In genomic region chr19:48720613-48721296, GRCh38 we compare ENCODE assay signal across 8 cellular contexts. TPM values are rescaled to one million over a fixed set of nuclear protein-coding genes. Genes with fewer than 3 reads are reported as not detected.
DNase-seq lines count a peak whose midpoint lies in the region; TF ChIP-seq lines count a peak whose summit lies in the region.

No MANE protein-coding gene starts in this region.

- H3K4me1 ChIP-seq in DOHH2 (ENCODE audit: control insufficient read depth, low read length), result peaks cover 31% of the 10 kb centered on the region
- H3K4me1 ChIP-seq in GM23248 (ENCODE audit: insufficient read depth), result peaks cover 16% of the 10 kb centered on the region
- H3K4me1 ChIP-seq in neural progenitor cell, result peaks cover 13% of the 10 kb centered on the region
- peaks cover 31% of the 10 kb centered on the region for H3K4me1 ChIP-seq in stomach smooth muscle (ENCODE audit: control insufficient read depth, insufficient read depth, low read length)

- 1 to 2% methylated on average over 41 to 42 of the region's 42 CpGs for whole genome bisulfite sequencing in GM23248 (ENCODE audit: low coverage in 1 of 2, low lambda C conversion rate in 2 of 2, missing lambda C conversion rate in 2 of 2), 2 experiments

- TF ChIP-seq CTCF in DOHH2 (IDR thresholded peaks at IDR 0.05; ENCODE audit: low read depth, low read length, poor library complexity, severe bottlenecking) (no peak), fibroblast of villous mesenchyme (IDR thresholded peaks at IDR 0.05; ENCODE audit: insufficient read depth, low read depth, low read length) (no peak), neural progenitor cell (IDR thresholded peaks at IDR 0.05) (no peak)

- H3K4me3 ChIP-seq in DOHH2 (ENCODE audit: low read length), result peak overlapping the region; percentile 81
- peak overlapping the region; percentile 86 for H3K4me3 ChIP-seq in GM23248
- peak overlapping the region; percentile 77 for H3K4me3 ChIP-seq in fibroblast of villous mesenchyme (ENCODE audit: low read depth, low read length)
- H3K4me3 ChIP-seq in neural progenitor cell, result peak overlapping the region; percentile 62
- H3K4me3 ChIP-seq in stomach smooth muscle (ENCODE audit: low read length in 2 of 2), result peak overlapping the region; percentile 80 to 85

- H3K27me3 ChIP-seq in DOHH2 (ENCODE audit: control insufficient read depth, low read length) (no peaks in the 10 kb centered on the region), GM23248 (replicated peaks; ENCODE audit: insufficient read depth) (no peaks in the 10 kb centered on the region), neural progenitor cell (no peaks in the 10 kb centered on the region), stomach smooth muscle (ENCODE audit: control insufficient read depth in 1 of 2, insufficient read depth in 2 of 2, low read length in 2 of 2) (no peaks in the 10 kb centered on the region)

- H2AFZ ChIP-seq in GM23248 (peak overlapping the region; percentile 94), neural progenitor cell (replicated peaks) (peak overlapping the region; percentile 74)

- H3K4me1 Mint-ChIP-seq in activated T-helper 2 cell treated with anti-CD3 and anti-CD28 coated beads, Interferon-gamma antibody, Interleukin-2, Interleukin-4, amounts not matched to agents 10 μg/mL and 5 μg/mL and 100 μg/mL, durations not matched to agents 14 hours and 24 hours and 36 hours (ENCODE audit: low read depth), result peaks cover 14% of the 10 kb centered on the region
- peaks cover 55% of the 10 kb centered on the region for H3K4me1 Mint-ChIP-seq in neural progenitor cell

- intact Hi-C loops in activated T-helper 2 cell treated with anti-CD3 and anti-CD28 coated beads, Interferon-gamma antibody, Interleukin-2, Interleukin-4, amounts not matched to agents 10 μg/mL and 5 μg/mL and 100 μg/mL, durations not matched to agents 14 hours and 24 hours and 36 hours (cut with micrococcal nuclease), result loop anchor here (5.0 kb wide), 1 partner anchor 73 kb away; the partner anchor contains the start of gene CA11

- H3K27ac ChIP-seq in DOHH2 (ENCODE audit: low read depth, low read length) (peak overlapping the region; percentile 71), GM23248 (peak overlapping the region; percentile 82), neural progenitor cell (no peak overlapping the region), stomach smooth muscle (ENCODE audit: low read length) (peak overlapping the region; percentile 90)

- H3K4me3 Mint-ChIP-seq in activated T-helper 2 cell treated with anti-CD3 and anti-CD28 coated beads, Interferon-gamma antibody, Interleukin-2, Interleukin-4, amounts not matched to agents 10 μg/mL and 5 μg/mL and 100 μg/mL, durations not matched to agents 14 hours and 24 hours and 36 hours (ENCODE audit: low read depth), result peak overlapping the region; percentile 91
- H3K4me3 Mint-ChIP-seq in neural progenitor cell, result peak overlapping the region; percentile 97

- H3K9me3 Mint-ChIP-seq in activated T-helper 2 cell treated with anti-CD3 and anti-CD28 coated beads, Interferon-gamma antibody, Interleukin-2, Interleukin-4, amounts not matched to agents 10 μg/mL and 5 μg/mL and 100 μg/mL, durations not matched to agents 14 hours and 24 hours and 36 hours, result peaks cover 11% of the 10 kb centered on the region
- no peaks in the 10 kb centered on the region for H3K9me3 Mint-ChIP-seq in neural progenitor cell

- in situ Hi-C loops in GM23248 (cut with MboI), result no loop called here

- H4K20me1 ChIP-seq in DOHH2 (ENCODE audit: control insufficient read depth, insufficient read depth, low read depth, low read length), result no peaks in the 10 kb centered on the region
- H4K20me1 ChIP-seq in GM23248 (ENCODE audit: insufficient read depth), result no peaks in the 10 kb centered on the region
- no peaks in the 10 kb centered on the region for H4K20me1 ChIP-seq in neural progenitor cell (ENCODE audit: low read depth)

- no peaks in the 10 kb centered on the region for H3K79me2 ChIP-seq in DOHH2 (ENCODE audit: control insufficient read depth, low read length)
- H3K79me2 ChIP-seq in GM23248 (ENCODE audit: insufficient read depth), result no peaks in the 10 kb centered on the region
- H3K79me2 ChIP-seq in neural progenitor cell (ENCODE audit: low read depth), result no peaks in the 10 kb centered on the region

- H3F3A ChIP-seq in DOHH2 (ENCODE audit: control insufficient read depth, insufficient read depth) (peaks cover 8% of the 10 kb centered on the region), GM23248 (ENCODE audit: insufficient read depth) (peaks cover 15% of the 10 kb centered on the region; the same call in 1 of the 2 replicates), neural progenitor cell (ENCODE audit: low read depth) (peaks cover 17% of the 10 kb centered on the region)

- DNase-seq in GM23248, result peak; percentile 100
- DNase-seq in LHCN-M2 (ENCODE audit: low read depth), result peak; percentile 99
- peak; percentile 99 for DNase-seq in RPMI7951 (ENCODE audit: low read depth)
- peak; percentile 90 for DNase-seq in activated T-helper 2 cell treated with anti-CD3 and anti-CD28 coated beads, Interferon-gamma antibody, Interleukin-2, Interleukin-4, amounts not matched to agents 10 μg/mL and 5 μg/mL and 100 μg/mL, durations not matched to agents 14 hours and 24 hours and 36 hours (ENCODE audit: low spot score)
- peak; percentile 99 for DNase-seq in fibroblast of villous mesenchyme (ENCODE audit: low read depth)
- DNase-seq in neural progenitor cell (ENCODE audit: low spot score), result peak; percentile 100

- peak overlapping the region; percentile 76 for H3K4me2 ChIP-seq in DOHH2 (ENCODE audit: low read length)
- peak overlapping the region; percentile 74 for H3K4me2 ChIP-seq in GM23248 (ENCODE audit: unreplicated experiment)
- peak overlapping the region; percentile 61 for H3K4me2 ChIP-seq in neural progenitor cell

- H3K9me3 ChIP-seq in DOHH2 (ENCODE audit: control insufficient read depth, insufficient read depth, low read length) (no peaks in the 10 kb centered on the region), GM23248 (ENCODE audit: low read depth) (no peaks in the 10 kb centered on the region), neural progenitor cell (ENCODE audit: low read depth) (no peaks in the 10 kb centered on the region), stomach smooth muscle (ENCODE audit: control insufficient read depth in 2 of 2, low read length in 2 of 2) (no peaks in the 10 kb centered on the region)

- H3K9me2 ChIP-seq in DOHH2 (replicated peaks; ENCODE audit: control insufficient read depth, low read length), result no peaks in the 10 kb centered on the region
- H3K9me2 ChIP-seq in GM23248 (ENCODE audit: insufficient read depth), result no peaks in the 10 kb centered on the region

- peak overlapping the region; percentile 98 for H3K27ac Mint-ChIP-seq in activated T-helper 2 cell treated with anti-CD3 and anti-CD28 coated beads, Interferon-gamma antibody, Interleukin-2, Interleukin-4, amounts not matched to agents 10 μg/mL and 5 μg/mL and 100 μg/mL, durations not matched to agents 14 hours and 24 hours and 36 hours
- H3K27ac Mint-ChIP-seq in neural progenitor cell, result peak overlapping the region; percentile 99

- H3K27me3 Mint-ChIP-seq in activated T-helper 2 cell treated with anti-CD3 and anti-CD28 coated beads, Interferon-gamma antibody, Interleukin-2, Interleukin-4, amounts not matched to agents 10 μg/mL and 5 μg/mL and 100 μg/mL, durations not matched to agents 14 hours and 24 hours and 36 hours (ENCODE audit: low read depth), result no peaks in the 10 kb centered on the region
- H3K27me3 Mint-ChIP-seq in neural progenitor cell (ENCODE audit: insufficient read depth, low read depth), result peaks cover 14% of the 10 kb centered on the region

- H3K36me3 Mint-ChIP-seq in activated T-helper 2 cell treated with anti-CD3 and anti-CD28 coated beads, Interferon-gamma antibody, Interleukin-2, Interleukin-4, amounts not matched to agents 10 μg/mL and 5 μg/mL and 100 μg/mL, durations not matched to agents 14 hours and 24 hours and 36 hours (ENCODE audit: low read depth), result peaks cover 10% of the 10 kb centered on the region
- H3K36me3 Mint-ChIP-seq in neural progenitor cell, result no peaks in the 10 kb centered on the region

- H3K36me3 ChIP-seq in DOHH2 (ENCODE audit: control insufficient read depth, low read length), result peaks cover 1% of the 10 kb centered on the region
- H3K36me3 ChIP-seq in GM23248 (ENCODE audit: low read depth), result no peaks in the 10 kb centered on the region
- no peaks in the 10 kb centered on the region for H3K36me3 ChIP-seq in neural progenitor cell
- no peaks in the 10 kb centered on the region for H3K36me3 ChIP-seq in stomach smooth muscle (ENCODE audit: control insufficient read depth in 2 of 2, insufficient read depth in 2 of 2, low read length in 2 of 2)

- H3K9ac ChIP-seq in GM23248 (peak overlapping the region; percentile 83), neural progenitor cell (no peak overlapping the region), stomach smooth muscle (ENCODE audit: low read length in 2 of 2) (peak overlapping the region; percentile 61 to 84)

RNA-seq across cellular contexts. Expression of gene MAMSTR, which starts 1.2 kb away (rescaled TPM):
- 0.22 TPM in 1 of 2 replicates, not detected in the other for total RNA-seq in GM23248 (2014; rRNA removed; shearing (Covaris generic))
- polyA plus RNA-seq in GM23248 (2016; fragmentation: Nextera tagmentation; extraction: Ambion mirVana), result 2.7 and 3.1 TPM in 2 replicates
- 2.4 and 3.5 TPM in 2 replicates for total RNA-seq in LHCN-M2 (2014; rRNA removed)
- polyA plus RNA-seq in LHCN-M2 (2012), result 3.1 TPM
- total RNA-seq in RPMI7951 (2014; rRNA removed; shearing (Covaris generic)), result 0.24 and 0.39 TPM in 2 replicates
- total RNA-seq in activated T-helper 2 cell treated with anti-CD3 and anti-CD28 coated beads, Interferon-gamma antibody, Interleukin-2, Interleukin-4, amounts not matched to agents 10 μg/mL and 5 μg/mL and 100 μg/mL, durations not matched to agents 14 hours and 24 hours and 36 hours, result 1.2 and 1.3 TPM in 2 replicates
- total RNA-seq in fibroblast of villous mesenchyme, result 1.7 and 2.3 TPM in 2 replicates
- 1.2 and 1.4 TPM in 2 replicates for total RNA-seq in neural progenitor cell (ENCODE audit: low replicate concordance)

RNA-seq across cellular contexts. Expression of gene RASIP1, which starts 19.7 kb away (rescaled TPM):
- total RNA-seq in GM23248 (2014; rRNA removed; shearing (Covaris generic)), result not detected in 2 replicates
- 0.09 and 0.44 TPM in 2 replicates for polyA plus RNA-seq in GM23248 (2016; fragmentation: Nextera tagmentation; extraction: Ambion mirVana)
- total RNA-seq in LHCN-M2 (2014; rRNA removed), result 0.11 and 0.26 TPM in 2 replicates
- polyA plus RNA-seq in LHCN-M2 (2012), result not detected
- total RNA-seq in RPMI7951 (2014; rRNA removed; shearing (Covaris generic)), result 1.9 and 2.3 TPM in 2 replicates
- total RNA-seq in activated T-helper 2 cell treated with anti-CD3 and anti-CD28 coated beads, Interferon-gamma antibody, Interleukin-2, Interleukin-4, amounts not matched to agents 10 μg/mL and 5 μg/mL and 100 μg/mL, durations not matched to agents 14 hours and 24 hours and 36 hours, result 0.57 and 1.0 TPM in 2 replicates
- 0.97 and 2.6 TPM in 2 replicates for total RNA-seq in fibroblast of villous mesenchyme
- total RNA-seq in neural progenitor cell (ENCODE audit: low replicate concordance), result 0.86 and 3.2 TPM in 2 replicates

RNA-seq across cellular contexts. Expression of gene FUT2, which starts 25.0 kb away (rescaled TPM):
- total RNA-seq in GM23248 (2014; rRNA removed; shearing (Covaris generic)), result not detected in 2 replicates
- 0.24 and 0.25 TPM in 2 replicates for polyA plus RNA-seq in GM23248 (2016; fragmentation: Nextera tagmentation; extraction: Ambion mirVana)
- total RNA-seq in LHCN-M2 (2014; rRNA removed) (not detected in 2 replicates), fibroblast of villous mesenchyme (not detected in 2 replicates), neural progenitor cell (ENCODE audit: low replicate concordance) (0.09 and 1.7 TPM in 2 replicates)
- polyA plus RNA-seq in LHCN-M2 (2012), result 0.51 TPM
- total RNA-seq in RPMI7951 (2014; rRNA removed; shearing (Covaris generic)), result not detected in 2 replicates
- total RNA-seq in activated T-helper 2 cell treated with anti-CD3 and anti-CD28 coated beads, Interferon-gamma antibody, Interleukin-2, Interleukin-4, amounts not matched to agents 10 μg/mL and 5 μg/mL and 100 μg/mL, durations not matched to agents 14 hours and 24 hours and 36 hours, result not detected in 2 replicates

RNA-seq across cellular contexts. Expression of gene IZUMO1, which starts 26.0 kb away (rescaled TPM):
- total RNA-seq in GM23248 (2014; rRNA removed; shearing (Covaris generic)), result not detected in 2 replicates
- not detected in 2 replicates for polyA plus RNA-seq in GM23248 (2016; fragmentation: Nextera tagmentation; extraction: Ambion mirVana)
- not detected in 2 replicates for total RNA-seq in LHCN-M2 (2014; rRNA removed)
- not detected for polyA plus RNA-seq in LHCN-M2 (2012)
- total RNA-seq in RPMI7951 (2014; rRNA removed; shearing (Covaris generic)), result 0.12 TPM in 1 of 2 replicates, not detected in the other
- total RNA-seq in activated T-helper 2 cell treated with anti-CD3 and anti-CD28 coated beads, Interferon-gamma antibody, Interleukin-2, Interleukin-4, amounts not matched to agents 10 μg/mL and 5 μg/mL and 100 μg/mL, durations not matched to agents 14 hours and 24 hours and 36 hours, result 0.21 TPM in 1 of 2 replicates, not detected in the other
- total RNA-seq in fibroblast of villous mesenchyme, result under 0.01 TPM in 1 of 2 replicates, not detected in the other
- 0.19 and 0.40 TPM in 2 replicates for total RNA-seq in neural progenitor cell (ENCODE audit: low replicate concordance)

RNA-seq across cellular contexts. Expression of gene FUT1, which starts 31.7 kb away (rescaled TPM):
- not detected in 2 replicates for total RNA-seq in GM23248 (2014; rRNA removed; shearing (Covaris generic))
- not detected in 2 replicates for polyA plus RNA-seq in GM23248 (2016; fragmentation: Nextera tagmentation; extraction: Ambion mirVana)
- total RNA-seq in LHCN-M2 (2014; rRNA removed), result not detected in 2 replicates
- polyA plus RNA-seq in LHCN-M2 (2012), result not detected
- 0.60 and 0.78 TPM in 2 replicates for total RNA-seq in RPMI7951 (2014; rRNA removed; shearing (Covaris generic))
- 0.27 and 0.64 TPM in 2 replicates for total RNA-seq in activated T-helper 2 cell treated with anti-CD3 and anti-CD28 coated beads, Interferon-gamma antibody, Interleukin-2, Interleukin-4, amounts not matched to agents 10 μg/mL and 5 μg/mL and 100 μg/mL, durations not matched to agents 14 hours and 24 hours and 36 hours
- under 0.01 TPM in 2 replicates for total RNA-seq in fibroblast of villous mesenchyme
- total RNA-seq in neural progenitor cell (ENCODE audit: low replicate concordance), result 2.9 and 5.1 TPM in 2 replicates
